In genomic region chr17:19992803-19993713, GRCh38 we compare ENCODE assay signal across 1 cellular context.
A peak's percentile ranks its signal among the peaks of the same experiment; 100 is the strongest.
TF ChIP-seq lines count a peak whose summit lies in the region.

No MANE protein-coding gene starts in this region.

TF ChIP-seq in HepG2, 621 proteins besides CTCF, POLR2A, EP300 and RAD21 (continued from another document and continues in another):
- no peak for TF ChIP-seq THAP9 (CRISPR knock-in tag; IDR thresholded peaks at IDR 0.05; ENCODE audit: borderline replicate concordance)
- TF ChIP-seq ZNF337 (CRISPR knock-in tag; IDR thresholded peaks at IDR 0.05; ENCODE audit: borderline replicate concordance, low read depth): no peak
- TF ChIP-seq KLF6 (CRISPR knock-in tag; IDR thresholded peaks at IDR 0.05): 0 out of 2 replicates have a peak, but pooled peaks have one; percentile 35
- TF ChIP-seq YY1 (IDR thresholded peaks at IDR 0.05; ENCODE audit: insufficient read depth, insufficient replicate concordance, low read depth, low read length): no peak
- TF ChIP-seq ZNF687 (CRISPR knock-in tag; IDR thresholded peaks at IDR 0.05): peak; percentile 41
- TF ChIP-seq THAP11 (CRISPR knock-in tag; IDR thresholded peaks at IDR 0.05): peak; percentile 81
- TF ChIP-seq KLF13 (CRISPR knock-in tag; IDR thresholded peaks at IDR 0.05): no peak
- TF ChIP-seq YEATS2 (CRISPR knock-in tag; IDR thresholded peaks at IDR 0.05; ENCODE audit: borderline replicate concordance): peak; percentile 28; the same call in 1 of the 2 replicates
- 0 out of 2 replicates have a peak, but pooled peaks have one; percentile 57 for TF ChIP-seq ZNF512B (CRISPR knock-in tag; IDR thresholded peaks at IDR 0.05; ENCODE audit: borderline replicate concordance)
- no peak for TF ChIP-seq FOXK1 (CRISPR knock-in tag; IDR thresholded peaks at IDR 0.05; ENCODE audit: borderline replicate concordance, low read depth)
- peak; percentile 37; the same call in 1 of the 2 replicates for TF ChIP-seq ZNF143 (CRISPR knock-in tag; IDR thresholded peaks at IDR 0.05)
- TF ChIP-seq ZNF224 (CRISPR knock-in tag; IDR thresholded peaks at IDR 0.05): no peak
- 0 out of 2 replicates have a peak, but pooled peaks have one; percentile 37 for TF ChIP-seq ZNF142 (CRISPR knock-in tag; IDR thresholded peaks at IDR 0.05)
- no peak for TF ChIP-seq ZBTB25 (CRISPR knock-in tag; IDR thresholded peaks at IDR 0.05)
- no peak for TF ChIP-seq CBX1 (IDR thresholded peaks at IDR 0.05; ENCODE audit: low read depth)
- TF ChIP-seq CBX5 (CRISPR knock-in tag; IDR thresholded peaks at IDR 0.05; ENCODE audit: borderline replicate concordance): peak; percentile 29; the same call in 1 of the 2 replicates
- TF ChIP-seq ZNF746 (CRISPR knock-in tag; IDR thresholded peaks at IDR 0.05): no peak
- 0 out of 2 replicates have a peak, but pooled peaks have one; percentile 12 for TF ChIP-seq FOSL2 (CRISPR knock-in tag; IDR thresholded peaks at IDR 0.05)
- no peak for TF ChIP-seq SNAPC2 (CRISPR knock-in tag; IDR thresholded peaks at IDR 0.05)
- TF ChIP-seq ATRX (CRISPR knock-in tag; IDR thresholded peaks at IDR 0.05; ENCODE audit: borderline replicate concordance): no peak
- peak; percentile 71; the same call in 1 of the 2 replicates for TF ChIP-seq HNF1B (CRISPR knock-in tag; IDR thresholded peaks at IDR 0.05)
- no peak for TF ChIP-seq ZNF382 (CRISPR knock-in tag; IDR thresholded peaks at IDR 0.05; ENCODE audit: borderline replicate concordance)
- TF ChIP-seq PITX1 (CRISPR knock-in tag; IDR thresholded peaks at IDR 0.05): 0 out of 2 replicates have a peak, but pooled peaks have one; percentile 18
- TF ChIP-seq E2F1 (CRISPR knock-in tag; IDR thresholded peaks at IDR 0.05): no peak
- peak; percentile 66; the same call in 1 of the 2 replicates for TF ChIP-seq ZNF512 (CRISPR knock-in tag; IDR thresholded peaks at IDR 0.05)
- TF ChIP-seq ZNF724P (CRISPR knock-in tag; IDR thresholded peaks at IDR 0.05; ENCODE audit: borderline replicate concordance): 0 out of 2 replicates have a peak, but pooled peaks have one; percentile 27
- TF ChIP-seq REPIN1 (CRISPR knock-in tag; IDR thresholded peaks at IDR 0.05; ENCODE audit: borderline replicate concordance, low read depth): peak; percentile 28; the same call in 1 of the 2 replicates
- no peak for TF ChIP-seq CHD2 (IDR thresholded peaks at IDR 0.05; ENCODE audit: low read depth, low read length)
- TF ChIP-seq KAT8 (CRISPR knock-in tag; IDR thresholded peaks at IDR 0.05): 0 out of 2 replicates have a peak, but pooled peaks have one; percentile 16
- TF ChIP-seq SMAD9 (CRISPR knock-in tag; IDR thresholded peaks at IDR 0.05): no peak
- TF ChIP-seq RFX5 (IDR thresholded peaks at IDR 0.05; ENCODE audit: low read depth, low read length): no peak
